ENCODE assay signal across 9 cellular contexts in genomic region chrX:109890910-109891502, GRCh38.
A peak's percentile ranks its signal among the peaks of the same experiment; 100 is the strongest.
DNase-seq lines count a peak whose midpoint lies in the region; ATAC-seq, FAIRE-seq and TF ChIP-seq lines count a peak whose summit lies in the region.
"Had no signal": no experiment of that assay in that cellular context is flagged by ENCODE, and none has a peak within 500 bp of the region (broad histone marks: within the 10 kb centered on the region; RNA-seq: fewer than 3 reads in every experiment).

No MANE protein-coding gene starts in this region.

- intact Hi-C loops in PC-9 (cut with micrococcal nuclease; ENCODE audit: unreplicated experiment), result loop anchor here (1.0 to 5.0 kb wide), 5 partner anchors 178 to 526 kb away; no protein-coding TSS in a partner anchor
- intact Hi-C loops in ovary (cut with DNase I), result no loop called here

- no TSS peak for BruUV-seq in PC-9 (replicated peaks; lab: Mats Ljungman, UMichigan)

- no peaks in the 10 kb centered on the region for H3K9me3 Mint-ChIP-seq in activated T-cell treated with anti-CD3 and anti-CD28 coated beads, Interleukin-2, amount 50 U/mL, for 72 hours
- H3K9me3 Mint-ChIP-seq: stimulated activated naive CD8-positive, alpha-beta T cell treated with anti-CD3 and anti-CD28 coated beads, Interleukin-15, Interleukin-2, amounts not matched to agents 100 ng/mL and 50 ng/mL, for 24 hours had no signal

- H3K9me3 ChIP-seq in PC-9 (ENCODE audit: insufficient read depth, low read depth), result no peaks in the 10 kb centered on the region
- H3K9me3 ChIP-seq in ovary, result no peaks in the 10 kb centered on the region

- DNase-seq in AG20443 (ENCODE audit: low spot score) (peak; percentile 72), PC-9 (peak in 1 of 2 experiments; percentile 54), foreskin fibroblast (peak in 1 of 2 donors; percentile 67), ovary (peak; percentile 24 to 60 (median 52)), urothelium cell line (ENCODE audit: low spot score) (peak; percentile 34)
- DNase-seq in activated T-cell treated with anti-CD3 and anti-CD28 coated beads, Interleukin-2, amount 50 U/mL, for 72 hours, result peak; percentile 37 to 46

- ATAC-seq in GM18868 (IDR thresholded peaks at IDR 0.05; ENCODE audit: unreplicated experiment) (peak; percentile 52), HG03558 (IDR thresholded peaks at IDR 0.05; ENCODE audit: extremely low read depth, unreplicated experiment) (peak; percentile 58)
- ATAC-seq in activated T-cell treated with anti-CD3 and anti-CD28 coated beads, Interleukin-2, amount 50 U/mL, for 72 hours (replicated peaks in 1 of 2), result peak; percentile 55 to 71

- TF ChIP-seq EP300 in ovary (IDR thresholded peaks at IDR 0.05), result no peak

- POLR2A ChIA-PET in PC-9 (lab: Charles Lee; ENCODE audit: unreplicated experiment), result no interaction called here

- no peaks in the 10 kb centered on the region for H4K20me1 ChIP-seq in PC-9 (ENCODE audit: insufficient read depth)

- H3K27ac ChIP-seq in PC-9, result no peak overlapping the region
- no peak overlapping the region for H3K27ac ChIP-seq in ovary

- H3K36me3 ChIP-seq in PC-9 (ENCODE audit: low read depth) (no peaks in the 10 kb centered on the region), ovary (no peaks in the 10 kb centered on the region)

- no peaks in the 10 kb centered on the region for H3K79me2 ChIP-seq in PC-9 (ENCODE audit: low read depth)

- H3K4me1 ChIP-seq in PC-9 (replicated peaks; ENCODE audit: insufficient read depth), result no peaks in the 10 kb centered on the region
- peaks cover 1% of the 10 kb centered on the region for H3K4me1 ChIP-seq in ovary (ENCODE audit: insufficient read depth)

- no peaks in the 10 kb centered on the region for H3K9me2 ChIP-seq in PC-9 (ENCODE audit: insufficient read depth)

- H3K4me3 Mint-ChIP-seq in activated T-cell treated with anti-CD3 and anti-CD28 coated beads, Interleukin-2, amount 50 U/mL, for 72 hours, result no peak overlapping the region
- H3K4me3 Mint-ChIP-seq: stimulated activated naive CD8-positive, alpha-beta T cell treated with anti-CD3 and anti-CD28 coated beads, Interleukin-15, Interleukin-2, amounts not matched to agents 100 ng/mL and 50 ng/mL, for 24 hours had no signal

- WGBS in ovary, 3 donors, result 25 to 28% (median 26%) methylated on average over 7 of the region's 7 CpGs

- peaks cover 35% of the 10 kb centered on the region for H3K27me3 Mint-ChIP-seq in activated T-cell treated with anti-CD3 and anti-CD28 coated beads, Interleukin-2, amount 50 U/mL, for 72 hours (ENCODE audit: low read depth)
- H3K27me3 Mint-ChIP-seq: stimulated activated naive CD8-positive, alpha-beta T cell treated with anti-CD3 and anti-CD28 coated beads, Interleukin-15, Interleukin-2, amounts not matched to agents 100 ng/mL and 50 ng/mL, for 24 hours had no signal

- no peak overlapping the region for H3K27ac Mint-ChIP-seq in activated T-cell treated with anti-CD3 and anti-CD28 coated beads, Interleukin-2, amount 50 U/mL, for 72 hours
- H3K27ac Mint-ChIP-seq: stimulated activated naive CD8-positive, alpha-beta T cell treated with anti-CD3 and anti-CD28 coated beads, Interleukin-15, Interleukin-2, amounts not matched to agents 100 ng/mL and 50 ng/mL, for 24 hours had no signal

- no peak overlapping the region for H2AFZ ChIP-seq in PC-9

- FAIRE-seq in urothelium cell line (lab: Jason Lieb, UNC), result no peak

- no peak for TF ChIP-seq POLR2A in ovary (IDR thresholded peaks at IDR 0.05)

- peak; percentile 98 for TF ChIP-seq CTCF in PC-9 (conservative IDR thresholded peaks at IDR 0.05)
- peak; percentile 74 for TF ChIP-seq CTCF in foreskin fibroblast (IDR thresholded peaks at IDR 0.05; ENCODE audit: low read depth, low read length)
- peak; percentile 41 to 50 (median 41) for TF ChIP-seq CTCF in ovary (IDR thresholded peaks at IDR 0.05)

- H3K4me3 ChIP-seq in PC-9 (no peak overlapping the region), foreskin fibroblast (ENCODE audit: low read depth in 1 of 2, low read length in 2 of 2) (no peak overlapping the region), ovary (no peak overlapping the region)

- H3K4me2 ChIP-seq in PC-9, result peak overlapping the region; percentile 34; the same call in 1 of the 2 replicates

- H3K27me3 ChIP-seq in PC-9 (ENCODE audit: insufficient read depth, low read depth) (no peaks in the 10 kb centered on the region), ovary (no peaks in the 10 kb centered on the region)

- H3F3A ChIP-seq in PC-9 (ENCODE audit: insufficient read depth, low read depth), result no peaks in the 10 kb centered on the region

- H3K4me1 Mint-ChIP-seq in activated T-cell treated with anti-CD3 and anti-CD28 coated beads, Interleukin-2, amount 50 U/mL, for 72 hours (ENCODE audit: low read depth), result no peaks in the 10 kb centered on the region

- no peaks in the 10 kb centered on the region for H3K36me3 Mint-ChIP-seq in activated T-cell treated with anti-CD3 and anti-CD28 coated beads, Interleukin-2, amount 50 U/mL, for 72 hours (ENCODE audit: insufficient read depth in 2 of 2)

- CTCF ChIA-PET in PC-9 (lab: Charles Lee), result interaction anchor here (0.5 to 1.9 kb wide), 18 partner anchors 32 to 855 kb away, joined by 3 to 12 read pairs (median 3); no protein-coding TSS in a partner anchor

Comparison
In these comparisons a context has a peak if more than half of its experiments do, and no peak if none do; other contexts are left out.
1. CTCF ChIP-seq: peak in every context shown above with its lines; median percentile 98 in PC-9; 74 in foreskin fibroblast; 41 in ovary.